Comparison of ENCODE assay signal across 26 cellular contexts in the genomic region with DNA sequence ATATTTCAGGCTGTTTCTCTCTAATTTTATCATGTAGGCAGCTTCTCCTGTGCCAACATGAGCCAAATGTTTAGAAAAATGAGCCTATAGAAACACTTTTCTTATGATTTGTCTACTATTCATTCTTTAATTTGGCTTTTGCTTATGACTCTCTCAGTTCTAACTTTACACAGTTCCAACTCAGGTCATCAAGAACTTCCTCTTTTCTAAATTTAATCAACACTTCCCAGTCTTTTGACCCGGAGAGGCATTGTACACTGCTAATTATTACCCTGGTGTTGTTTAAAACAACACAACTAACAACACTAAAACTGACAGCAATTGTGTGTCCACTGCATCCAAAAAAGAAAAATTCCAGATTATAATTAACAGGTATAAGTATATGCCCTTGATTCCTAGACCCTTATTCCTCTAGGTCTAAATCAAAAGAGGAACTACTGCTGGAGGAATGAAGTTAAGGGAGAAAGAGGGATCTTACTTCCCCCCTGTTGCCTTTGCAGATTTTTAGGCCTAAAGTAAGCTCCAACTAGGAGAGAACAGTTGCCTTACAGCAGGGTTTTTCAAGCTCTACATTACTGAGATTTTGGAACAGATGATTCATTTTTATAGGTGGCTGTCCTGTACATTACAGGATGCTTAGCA.
DNase-seq lines count a peak whose midpoint lies in the region; ATAC-seq lines count a peak whose summit lies in the region.
"Had no signal": no experiment of that assay in that cellular context is flagged by ENCODE, and none has a peak within 500 bp of the region (broad histone marks: within the 10 kb centered on the region; RNA-seq: fewer than 3 reads in every experiment).

No MANE protein-coding gene starts in this region.

- POLR2A ChIA-PET in naive thymus-derived CD4-positive, alpha-beta T cell (lab: Charles Lee): interaction anchor here (0.6 kb wide), 1 partner anchor 97 kb away, joined by 3 read pairs; no protein-coding TSS in a partner anchor

- no peak overlapping the region for H3K4me3 ChIP-seq in naive thymus-derived CD4-positive, alpha-beta T cell (ENCODE audit: low read length)
- H3K4me3 ChIP-seq: psoas muscle, testis had no signal

- CTCF ChIA-PET in naive thymus-derived CD4-positive, alpha-beta T cell (lab: Charles Lee): no interaction called here

- no peaks in the 10 kb centered on the region for H3K4me1 Mint-ChIP-seq in naive thymus-derived CD4-positive, alpha-beta T cell
- H3K4me1 Mint-ChIP-seq: activated CD4-positive, alpha-beta T cell treated with anti-CD3 and anti-CD28 coated beads, Interleukin-2, amount 10 ng/mL, durations not matched to agents 7 days and 5 days; brain; CD4-positive, alpha-beta memory T cell; naive B cell had no signal

- H3K9me3 Mint-ChIP-seq in naive thymus-derived CD4-positive, alpha-beta T cell: peaks cover 0 to 13% (median 0%) of the 10 kb centered on the region in 11 donors
- H3K9me3 Mint-ChIP-seq: activated CD4-positive, alpha-beta T cell treated with anti-CD3 and anti-CD28 coated beads, Interleukin-2, amount 10 ng/mL, durations not matched to agents 7 days and 5 days; activated naive CD4-positive, alpha-beta T cell treated with anti-CD3 and anti-CD28 coated beads for 36 hours; brain; H9; naive B cell had no signal

- H3K4me1 ChIP-seq in naive thymus-derived CD4-positive, alpha-beta T cell (ENCODE audit: control insufficient read depth in 2 of 2, insufficient read depth in 2 of 2, low read length in 2 of 2): no peaks in the 10 kb centered on the region
- H3K4me1 ChIP-seq: psoas muscle, testis had no signal

- no peak overlapping the region for H3K27ac ChIP-seq in naive thymus-derived CD4-positive, alpha-beta T cell (ENCODE audit: low read depth, low read length)
- H3K27ac ChIP-seq: KMS-11, psoas muscle, testis had no signal

- H3K36me3 Mint-ChIP-seq in naive thymus-derived CD4-positive, alpha-beta T cell: no peaks in the 10 kb centered on the region
- H3K36me3 Mint-ChIP-seq: brain; CD4-positive, alpha-beta memory T cell; naive B cell had no signal

- H3K4me3 Mint-ChIP-seq in naive thymus-derived CD4-positive, alpha-beta T cell: no peak overlapping the region
- H3K4me3 Mint-ChIP-seq: activated CD4-positive, alpha-beta T cell treated with anti-CD3 and anti-CD28 coated beads, Interleukin-2, amount 10 ng/mL, durations not matched to agents 7 days and 5 days; activated naive CD4-positive, alpha-beta T cell treated with anti-CD3 and anti-CD28 coated beads for 36 hours; activated T-cell treated with anti-CD3 and anti-CD28 coated beads, Interleukin-2, amount 50 U/mL, for 72 hours; brain; CD4-positive, alpha-beta memory T cell; H9; mesothelial cell of epicardium; naive B cell had no signal

- no peak overlapping the region for H3K27ac Mint-ChIP-seq in naive thymus-derived CD4-positive, alpha-beta T cell
- H3K27ac Mint-ChIP-seq: activated CD4-positive, alpha-beta T cell treated with anti-CD3 and anti-CD28 coated beads, Interleukin-2, amount 10 ng/mL, durations not matched to agents 7 days and 5 days; activated naive CD4-positive, alpha-beta T cell treated with anti-CD3 and anti-CD28 coated beads for 36 hours; activated T-cell treated with anti-CD3 and anti-CD28 coated beads, Interleukin-2, amount 50 U/mL, for 72 hours; CD4-positive, alpha-beta memory T cell had no signal

- peak; percentile 43 for ATAC-seq in GM18870 (IDR thresholded peaks at IDR 0.05; ENCODE audit: unreplicated experiment)
- peak; percentile 48 for ATAC-seq in naive thymus-derived CD4-positive, alpha-beta T cell
- no peak for ATAC-seq in HG02798 (IDR thresholded peaks at IDR 0.05; ENCODE audit: poor library complexity, unreplicated experiment)
- ATAC-seq: activated T-cell treated with anti-CD3 and anti-CD28 coated beads, Interleukin-2, amount 50 U/mL, for 72 hours; psoas muscle; stimulated activated naive CD8-positive, alpha-beta T cell treated with anti-CD3 and anti-CD28 coated beads, Interleukin-15, Interleukin-2, amounts not matched to agents 100 U/mL and 50 U/mL, for 24 hours had no signal

- no peaks in the 10 kb centered on the region for H3K27me3 ChIP-seq in naive thymus-derived CD4-positive, alpha-beta T cell (ENCODE audit: control insufficient read depth in 2 of 2, insufficient read depth in 2 of 2, low read length in 2 of 2)
- H3K27me3 ChIP-seq: testis had no signal

- no peaks in the 10 kb centered on the region for H3K27me3 Mint-ChIP-seq in naive thymus-derived CD4-positive, alpha-beta T cell
- H3K27me3 Mint-ChIP-seq: activated CD4-positive, alpha-beta T cell treated with anti-CD3 and anti-CD28 coated beads, Interleukin-2, amount 10 ng/mL, durations not matched to agents 7 days and 5 days; brain; CD4-positive, alpha-beta memory T cell; naive B cell had no signal

- no peaks in the 10 kb centered on the region for H3K36me3 ChIP-seq in naive thymus-derived CD4-positive, alpha-beta T cell (ENCODE audit: control insufficient read depth in 2 of 3, insufficient read depth in 3 of 3, low read length in 3 of 3)

- DNase-seq in Kasumi-1 (lab: John Stamatoyannopoulos, UW): peak; percentile 73 to 76
- DNase-seq in SKM-1 (lab: John Stamatoyannopoulos, UW; ENCODE audit: unreplicated experiment): peak; percentile 61
- DNase-seq in naive thymus-derived CD4-positive, alpha-beta T cell: no peak
- DNase-seq in stimulated activated CD4-positive, alpha-beta T cell treated with anti-CD3 and anti-CD28 coated beads, Interleukin-4, amount 100 ng/mL, for 1 hour: no peak
- no peak for DNase-seq in NCI-H524 treated with DMSO at 0.1 percent for 48 hours (lab: John Stamatoyannopoulos, UW)
- DNase-seq: activated CD4-positive, alpha-beta T cell treated with anti-CD3 and anti-CD28 coated beads, Interleukin-2, amount 10 ng/mL, durations not matched to agents 7 days and 5 days; activated naive CD4-positive, alpha-beta T cell treated with anti-CD3 and anti-CD28 coated beads for 36 hours; activated T-cell treated with anti-CD3 and anti-CD28 coated beads, Interleukin-2, amount 50 U/mL, for 72 hours; CD4-positive, alpha-beta memory T cell; glutamatergic neuron; H9; naive B cell; NCI-H187; NCI-H2171 treated with DMSO at 0.1 percent for 48 hours; NCI-H526; nucleus accumbens; psoas muscle; SK-N-SH; stimulated activated CD4-positive, alpha-beta T cell treated with anti-CD3 and anti-CD28 coated beads, Interleukin-15, amount 100 ng/mL, for 24 hours; stimulated activated naive CD8-positive, alpha-beta T cell treated with anti-CD3 and anti-CD28 coated beads, Interleukin-15, Interleukin-2, amounts not matched to agents 100 U/mL and 50 U/mL, for 24 hours; testis had no signal

- no peaks in the 10 kb centered on the region for H3K9me3 ChIP-seq in naive thymus-derived CD4-positive, alpha-beta T cell (ENCODE audit: control insufficient read depth in 2 of 3, low read length in 3 of 3)
- H3K9me3 ChIP-seq: psoas muscle, SK-N-SH, testis had no signal

- intact Hi-C loops in naive thymus-derived CD4-positive, alpha-beta T cell (cut with micrococcal nuclease): no loop called here

Comparison
In these comparisons a context has a peak if more than half of its experiments do, and no peak if none do; other contexts are left out.
1. DNase-seq: peak in Kasumi-1 (2 of 2) and SKM-1 (single experiment); none in naive thymus-derived CD4-positive, alpha-beta T cell (0 of 9), stimulated activated CD4-positive, alpha-beta T cell treated with anti-CD3 and anti-CD28 coated beads, Interleukin-4, amount 100 ng/mL, for 1 hour (single experiment) and NCI-H524 treated with DMSO at 0.1 percent for 48 hours (single experiment).